1 cellular context compared by ENCODE assay signal in the genomic region with DNA sequence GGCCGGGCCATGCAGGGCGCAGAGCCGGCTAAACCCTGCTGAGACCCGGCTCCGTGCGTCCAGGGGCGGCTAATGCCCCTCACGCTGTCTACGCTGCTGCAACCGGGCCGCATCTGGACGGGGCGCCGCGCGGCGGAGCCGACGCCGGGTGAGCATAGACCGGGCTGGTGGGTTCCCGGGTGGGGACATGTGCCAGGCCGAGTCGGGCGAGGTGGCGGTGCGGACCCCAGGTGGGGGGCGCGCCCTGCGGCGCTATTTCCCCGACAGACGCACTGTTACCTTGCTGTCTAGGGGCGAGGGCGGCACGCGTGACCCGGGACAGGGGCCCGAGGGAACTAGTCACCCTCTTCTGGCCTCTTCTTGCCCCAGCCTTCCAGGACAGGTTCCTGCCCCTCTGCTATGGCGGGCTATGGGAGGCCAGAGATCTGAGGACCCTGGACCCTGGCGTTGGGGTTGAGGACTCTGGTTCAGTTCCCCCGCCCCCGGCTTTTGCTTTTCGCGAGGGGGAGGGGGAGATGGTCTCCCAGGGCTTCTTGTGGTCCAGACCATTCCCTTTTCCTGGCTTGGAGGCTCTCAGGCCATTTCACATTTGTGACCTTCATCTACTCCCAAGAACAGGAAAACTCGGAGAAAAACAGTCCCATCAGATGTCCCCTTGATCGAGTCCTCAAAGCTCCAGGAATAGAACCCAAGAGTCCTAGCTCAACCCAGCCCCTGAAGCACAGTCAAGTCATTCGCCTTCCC.
TF ChIP-seq lines count a peak whose summit lies in the region.

No MANE protein-coding gene starts in this region.

TF ChIP-seq in K562, 482 proteins besides CTCF, POLR2A, EP300 and RAD21 (continued from another document and continues in another):
- TF ChIP-seq PATZ1 (CRISPR knock-in tag; IDR thresholded peaks at IDR 0.05; ENCODE audit: borderline replicate concordance) (no peak), CXXC5 (CRISPR knock-in tag; IDR thresholded peaks at IDR 0.05) (no peak), STAT5B (CRISPR knock-in tag; IDR thresholded peaks at IDR 0.05) (no peak), ATF3 (IDR thresholded peaks at IDR 0.05) (no peak), ATF3 (CRISPR knock-in tag; conservative IDR thresholded peaks at IDR 0.05) (no peak), ELK1 (CRISPR knock-in tag; IDR thresholded peaks at IDR 0.05) (no peak), KDM5B (IDR thresholded peaks at IDR 0.05; ENCODE audit: insufficient replicate concordance, low read depth, low read length) (no peak), ATF1 (CRISPR knock-in tag; IDR thresholded peaks at IDR 0.05) (peak; percentile 27; the same call in 1 of the 2 replicates), ATF1 (tag; IDR thresholded peaks at IDR 0.05) (0 out of 2 replicates have a peak, but pooled peaks have one; percentile 24), ZC3H8 (IDR thresholded peaks at IDR 0.05) (no peak), FOSL1 (tag; conservative IDR thresholded peaks at IDR 0.05) (no peak), HSF4 (CRISPR knock-in tag; IDR thresholded peaks at IDR 0.05; ENCODE audit: borderline replicate concordance) (no peak), ZNF778 (CRISPR knock-in tag; IDR thresholded peaks at IDR 0.05) (no peak), HINFP (tag; conservative IDR thresholded peaks at IDR 0.05; ENCODE audit: low read depth) (no peak), TAF7 (tag; IDR thresholded peaks at IDR 0.05) (no peak), KAT7 (CRISPR knock-in tag; IDR thresholded peaks at IDR 0.05; ENCODE audit: borderline replicate concordance) (no peak), RBM14 (IDR thresholded peaks at IDR 0.05; ENCODE audit: borderline replicate concordance, insufficient read depth, low read depth, low read length) (0 out of 2 replicates have a peak, but pooled peaks have one; percentile 42), PHF20 (IDR thresholded peaks at IDR 0.05; ENCODE audit: partially characterized antibody) (peak; percentile 12), ZFP30 (CRISPR knock-in tag; IDR thresholded peaks at IDR 0.05; ENCODE audit: borderline replicate concordance) (no peak), KLF1 (tag; IDR thresholded peaks at IDR 0.05) (no peak), ZNF57 (CRISPR knock-in tag; IDR thresholded peaks at IDR 0.05) (no peak), EWSR1 (IDR thresholded peaks at IDR 0.05; ENCODE audit: borderline replicate concordance, low read depth, partially characterized antibody) (no peak), ZFX (CRISPR knock-in tag; IDR thresholded peaks at IDR 0.05) (no peak), ARID1B (IDR thresholded peaks at IDR 0.05) (no peak), CHD2 (IDR thresholded peaks at IDR 0.05; ENCODE audit: low read depth, low read length) (0 out of 2 replicates have a peak, but pooled peaks have one; percentile 9), ESRRA (IDR thresholded peaks at IDR 0.05; ENCODE audit: borderline replicate concordance, low read depth) (no peak; the same call in 1 of the 2 replicates), ZNF12 (CRISPR knock-in tag; IDR thresholded peaks at IDR 0.05) (peak; percentile 38; the same call in 1 of the 2 replicates), ZNF740 (CRISPR knock-in tag; IDR thresholded peaks at IDR 0.05) (no peak), ZNF740 (tag; IDR thresholded peaks at IDR 0.05) (peak in 1 of 2 experiments; percentile 65; a peak in 1 of 4 replicates), RBM34 (IDR thresholded peaks at IDR 0.05; ENCODE audit: borderline replicate concordance, insufficient read depth, low read length) (no peak), EZH2 (IDR thresholded peaks at IDR 0.05; ENCODE audit: borderline replicate concordance, low read depth, low read length) (no peak), SETDB1 (IDR thresholded peaks at IDR 0.05; ENCODE audit: low read length) (no peak), DDX20 (tag; IDR thresholded peaks at IDR 0.05; ENCODE audit: low read depth) (no peak), RFX1 (IDR thresholded peaks at IDR 0.05) (no peak), ZNF282 (CRISPR knock-in tag; IDR thresholded peaks at IDR 0.05) (no peak), RFX5 (IDR thresholded peaks at IDR 0.05; ENCODE audit: low read depth, low read length) (no peak), OTX1 (CRISPR knock-in tag; IDR thresholded peaks at IDR 0.05) (no peak), RCOR1 (IDR thresholded peaks at IDR 0.05; ENCODE audit: borderline replicate concordance in 1 of 2, low read depth in 2 of 2, low read length in 2 of 2) (0 out of 4 replicates have a peak, but pooled peaks of 1 of the 2 experiments have one; percentile 33), NFYB (IDR thresholded peaks at IDR 0.05; ENCODE audit: extremely low read depth, insufficient read length) (no peak), ZNF696 (CRISPR knock-in tag; conservative IDR thresholded peaks at IDR 0.05) (no peak), MLX (CRISPR knock-in tag; conservative IDR thresholded peaks at IDR 0.05) (peak in 1 of 2 experiments; percentile 26; a peak in 1 of 4 replicates)
- TF ChIP-seq, protein P1, sequence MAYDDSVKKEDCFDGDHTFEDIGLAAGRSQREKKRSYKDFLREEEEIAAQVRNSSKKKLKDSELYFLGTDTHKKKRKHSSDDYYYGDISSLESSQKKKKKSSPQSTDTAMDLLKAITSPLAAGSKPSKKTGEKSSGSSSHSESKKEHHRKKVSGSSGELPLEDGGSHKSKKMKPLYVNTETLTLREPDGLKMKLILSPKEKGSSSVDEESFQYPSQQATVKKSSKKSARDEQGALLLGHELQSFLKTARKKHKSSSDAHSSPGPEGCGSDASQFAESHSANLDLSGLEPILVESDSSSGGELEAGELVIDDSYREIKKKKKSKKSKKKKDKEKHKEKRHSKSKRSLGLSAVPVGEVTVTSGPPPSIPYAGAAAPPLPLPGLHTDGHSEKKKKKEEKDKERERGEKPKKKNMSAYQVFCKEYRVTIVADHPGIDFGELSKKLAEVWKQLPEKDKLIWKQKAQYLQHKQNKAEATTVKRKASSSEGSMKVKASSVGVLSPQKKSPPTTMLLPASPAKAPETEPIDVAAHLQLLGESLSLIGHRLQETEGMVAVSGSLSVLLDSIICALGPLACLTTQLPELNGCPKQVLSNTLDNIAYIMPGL (CRISPR knock-in tag; IDR thresholded peaks at IDR 0.05) = no peak
- TF ChIP-seq, protein P2, sequence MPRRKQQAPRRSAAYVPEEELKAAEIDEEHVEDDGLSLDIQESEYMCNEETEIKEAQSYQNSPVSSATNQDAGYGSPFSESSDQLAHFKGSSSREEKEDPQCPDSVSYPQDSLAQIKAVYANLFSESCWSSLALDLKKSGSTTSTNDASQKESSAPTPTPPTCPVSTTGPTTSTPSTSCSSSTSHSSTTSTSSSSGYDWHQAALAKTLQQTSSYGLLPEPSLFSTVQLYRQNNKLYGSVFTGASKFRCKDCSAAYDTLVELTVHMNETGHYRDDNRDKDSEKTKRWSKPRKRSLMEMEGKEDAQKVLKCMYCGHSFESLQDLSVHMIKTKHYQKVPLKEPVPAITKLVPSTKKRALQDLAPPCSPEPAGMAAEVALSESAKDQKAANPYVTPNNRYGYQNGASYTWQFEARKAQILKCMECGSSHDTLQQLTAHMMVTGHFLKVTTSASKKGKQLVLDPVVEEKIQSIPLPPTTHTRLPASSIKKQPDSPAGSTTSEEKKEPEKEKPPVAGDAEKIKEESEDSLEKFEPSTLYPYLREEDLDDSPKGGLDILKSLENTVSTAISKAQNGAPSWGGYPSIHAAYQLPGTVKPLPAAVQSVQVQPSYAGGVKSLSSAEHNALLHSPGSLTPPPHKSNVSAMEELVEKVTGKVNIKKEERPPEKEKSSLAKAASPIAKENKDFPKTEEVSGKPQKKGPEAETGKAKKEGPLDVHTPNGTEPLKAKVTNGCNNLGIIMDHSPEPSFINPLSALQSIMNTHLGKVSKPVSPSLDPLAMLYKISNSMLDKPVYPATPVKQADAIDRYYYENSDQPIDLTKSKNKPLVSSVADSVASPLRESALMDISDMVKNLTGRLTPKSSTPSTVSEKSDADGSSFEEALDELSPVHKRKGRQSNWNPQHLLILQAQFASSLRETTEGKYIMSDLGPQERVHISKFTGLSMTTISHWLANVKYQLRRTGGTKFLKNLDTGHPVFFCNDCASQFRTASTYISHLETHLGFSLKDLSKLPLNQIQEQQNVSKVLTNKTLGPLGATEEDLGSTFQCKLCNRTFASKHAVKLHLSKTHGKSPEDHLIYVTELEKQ (CRISPR knock-in tag; IDR thresholded peaks at IDR 0.05) = no peak
- TF ChIP-seq, protein P3, sequence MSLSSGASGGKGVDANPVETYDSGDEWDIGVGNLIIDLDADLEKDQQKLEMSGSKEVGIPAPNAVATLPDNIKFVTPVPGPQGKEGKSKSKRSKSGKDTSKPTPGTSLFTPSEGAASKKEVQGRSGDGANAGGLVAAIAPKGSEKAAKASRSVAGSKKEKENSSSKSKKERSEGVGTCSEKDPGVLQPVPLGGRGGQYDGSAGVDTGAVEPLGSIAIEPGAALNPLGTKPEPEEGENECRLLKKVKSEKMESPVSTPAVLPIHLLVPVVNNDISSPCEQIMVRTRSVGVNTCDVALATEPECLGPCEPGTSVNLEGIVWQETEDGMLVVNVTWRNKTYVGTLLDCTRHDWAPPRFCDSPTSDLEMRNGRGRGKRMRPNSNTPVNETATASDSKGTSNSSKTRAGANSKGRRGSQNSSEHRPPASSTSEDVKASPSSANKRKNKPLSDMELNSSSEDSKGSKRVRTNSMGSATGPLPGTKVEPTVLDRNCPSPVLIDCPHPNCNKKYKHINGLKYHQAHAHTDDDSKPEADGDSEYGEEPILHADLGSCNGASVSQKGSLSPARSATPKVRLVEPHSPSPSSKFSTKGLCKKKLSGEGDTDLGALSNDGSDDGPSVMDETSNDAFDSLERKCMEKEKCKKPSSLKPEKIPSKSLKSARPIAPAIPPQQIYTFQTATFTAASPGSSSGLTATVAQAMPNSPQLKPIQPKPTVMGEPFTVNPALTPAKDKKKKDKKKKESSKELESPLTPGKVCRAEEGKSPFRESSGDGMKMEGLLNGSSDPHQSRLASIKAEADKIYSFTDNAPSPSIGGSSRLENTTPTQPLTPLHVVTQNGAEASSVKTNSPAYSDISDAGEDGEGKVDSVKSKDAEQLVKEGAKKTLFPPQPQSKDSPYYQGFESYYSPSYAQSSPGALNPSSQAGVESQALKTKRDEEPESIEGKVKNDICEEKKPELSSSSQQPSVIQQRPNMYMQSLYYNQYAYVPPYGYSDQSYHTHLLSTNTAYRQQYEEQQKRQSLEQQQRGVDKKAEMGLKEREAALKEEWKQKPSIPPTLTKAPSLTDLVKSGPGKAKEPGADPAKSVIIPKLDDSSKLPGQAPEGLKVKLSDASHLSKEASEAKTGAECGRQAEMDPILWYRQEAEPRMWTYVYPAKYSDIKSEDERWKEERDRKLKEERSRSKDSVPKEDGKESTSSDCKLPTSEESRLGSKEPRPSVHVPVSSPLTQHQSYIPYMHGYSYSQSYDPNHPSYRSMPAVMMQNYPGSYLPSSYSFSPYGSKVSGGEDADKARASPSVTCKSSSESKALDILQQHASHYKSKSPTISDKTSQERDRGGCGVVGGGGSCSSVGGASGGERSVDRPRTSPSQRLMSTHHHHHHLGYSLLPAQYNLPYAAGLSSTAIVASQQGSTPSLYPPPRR (CRISPR knock-in tag; IDR thresholded peaks at IDR 0.05; ENCODE audit: borderline replicate concordance) = no peak
